29 cellular contexts compared by ENCODE assay signal in genomic region chrX:145773006-145773405, GRCh38. TPM values are rescaled to one million over a fixed set of nuclear protein-coding genes. Genes with fewer than 3 reads are reported as not detected.
"Had no signal": no experiment of that assay in that cellular context is flagged by ENCODE, and none has a peak within 500 bp of the region (broad histone marks: within the 10 kb centered on the region; RNA-seq: fewer than 3 reads in every experiment).

No MANE protein-coding gene starts in this region.

- H3K4me1 ChIP-seq: ascending aorta, esophagus muscularis mucosa, foreskin keratinocyte, gastroesophageal sphincter had no signal

- ATAC-seq: activated CD4-positive, alpha-beta T cell treated with anti-CD3 and anti-CD28 coated beads for 36 hours; activated CD8-positive, alpha-beta T cell treated with anti-CD3 and anti-CD28 coated beads, Interleukin-2, amount 10 ng/mL, durations not matched to agents 7 days and 5 days; activated naive CD4-positive, alpha-beta T cell treated with anti-CD3 and anti-CD28 coated beads, Interleukin-2, amount 50 U/mL, for 72 hours; activated T-cell treated with anti-CD3 and anti-CD28 coated beads, Interleukin-2, amount 50 U/mL, for 72 hours; foreskin keratinocyte; gastroesophageal sphincter had no signal

- H3K27ac ChIP-seq: ascending aorta, brain microvascular endothelial cell, coronary artery, dorsolateral prefrontal cortex, esophagus muscularis mucosa, foreskin keratinocyte, gastroesophageal sphincter had no signal

- H3K4me3 ChIP-seq: ascending aorta, coronary artery, dorsolateral prefrontal cortex, esophagus muscularis mucosa, gastroesophageal sphincter had no signal

- H3K27me3 ChIP-seq: ascending aorta, brain microvascular endothelial cell, esophagus muscularis mucosa, foreskin keratinocyte, gastroesophageal sphincter had no signal

- H3K9me3 ChIP-seq: ascending aorta, esophagus muscularis mucosa, gastroesophageal sphincter had no signal

- DNase-seq: activated CD4-positive, alpha-beta memory T cell treated with anti-CD3 and anti-CD28 coated beads for 36 hours; activated CD4-positive, alpha-beta T cell treated with anti-CD3 and anti-CD28 coated beads for 36 hours; activated CD4-positive, alpha-beta T cell treated with anti-CD3 and anti-CD28 coated beads, Interleukin-2, amount 10 ng/mL, durations not matched to agents 24 days and 14 days; activated CD4-positive, CD25-positive, alpha-beta regulatory T cell; activated CD4-positive, CD25-positive, alpha-beta regulatory T cell treated with anti-CD3 and anti-CD28 coated beads, Interleukin-2, amount 50 U/mL, for 72 hours; activated CD8-positive, alpha-beta memory T cell treated with anti-CD3 and anti-CD28 coated beads, Interleukin-2, amount 50 U/mL, for 48 hours; activated CD8-positive, alpha-beta T cell treated with anti-CD3 and anti-CD28 coated beads, Interleukin-2, amount 10 ng/mL, durations not matched to agents 7 days and 5 days; activated gamma-delta T cell; activated naive CD4-positive, alpha-beta T cell; activated naive CD4-positive, alpha-beta T cell treated with anti-CD3 and anti-CD28 coated beads, Interleukin-2, amount 10 ng/mL, durations not matched to agents 7 days and 5 days; activated naive CD8-positive, alpha-beta T cell treated with anti-CD3 and anti-CD28 coated beads, Interleukin-2, amount 10 ng/mL, durations not matched to agents 7 days and 5 days; activated T-cell treated with anti-CD3 and anti-CD28 coated beads for 4 hours; activated T-cell treated with anti-CD3 and anti-CD28 coated beads, Interleukin-2, amount 50 U/mL, for 24 hours; activated T-cell treated with anti-CD3 and anti-CD28 coated beads, Interleukin-2, amount 50 U/mL, for 72 hours; brain microvascular endothelial cell; dorsolateral prefrontal cortex; effector memory CD4-positive, alpha-beta T cell; endodermal cell; erythroblast; foreskin keratinocyte; T-helper 2 cell had no signal

- H3K36me3 ChIP-seq: ascending aorta, brain microvascular endothelial cell, esophagus muscularis mucosa, gastroesophageal sphincter had no signal

RNA-seq across cellular contexts. Expression of gene SLITRK2, which starts 44.6 kb away (rescaled TPM):
- total RNA-seq: activated CD4-positive, alpha-beta memory T cell treated with anti-CD3 and anti-CD28 coated beads for 36 hours; activated CD4-positive, alpha-beta T cell treated with anti-CD3 and anti-CD28 coated beads for 36 hours; activated CD4-positive, alpha-beta T cell treated with anti-CD3 and anti-CD28 coated beads, Interleukin-2, amount 10 ng/mL, durations not matched to agents 24 days and 14 days; activated CD8-positive, alpha-beta memory T cell treated with anti-CD3 and anti-CD28 coated beads for 36 hours; activated CD8-positive, alpha-beta T cell treated with anti-CD3 and anti-CD28 coated beads, Interleukin-2, amount 10 ng/mL, durations not matched to agents 7 days and 5 days; activated naive CD4-positive, alpha-beta T cell treated with anti-CD3 and anti-CD28 coated beads, Interleukin-2, amount 50 U/mL, for 72 hours; activated naive CD8-positive, alpha-beta T cell treated with anti-CD3 and anti-CD28 coated beads, Interleukin-2, amount 10 ng/mL, durations not matched to agents 7 days and 5 days; activated T-cell treated with anti-CD3 and anti-CD28 coated beads, Interleukin-2, amount 50 U/mL, for 72 hours; ascending aorta; bronchial epithelial cell; foreskin keratinocyte; T-helper 1 cell treated with Interleukin-12 subunit alpha and Interleukin-12 subunit beta and Interleukin-4 antibody, amounts not matched to agents 30 ng/mL and 1 ng/mL, for 36 hours had no signal
- polyA plus RNA-seq: foreskin keratinocyte had no signal
